Comparison of ENCODE assay signal across 16 cellular contexts in the genomic region with DNA sequence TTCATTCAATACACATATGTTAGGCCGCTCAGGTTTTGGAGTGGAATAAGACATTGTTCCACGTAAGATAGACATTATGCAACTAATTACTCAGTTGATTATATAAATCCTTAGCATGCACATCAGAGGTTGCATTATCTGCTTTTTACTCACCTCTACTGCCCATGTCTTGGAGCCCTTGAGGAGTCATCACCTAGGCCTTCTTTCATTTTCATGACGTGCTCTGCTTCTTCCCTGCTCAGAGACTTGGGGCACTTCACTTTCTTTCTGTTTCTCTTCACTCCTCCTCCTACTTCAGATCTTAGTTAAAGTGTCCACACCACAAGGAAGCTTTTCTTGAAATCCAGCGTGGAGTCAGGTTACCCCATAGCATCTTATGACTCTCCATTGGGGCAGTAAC.
DNase-seq lines count a peak whose midpoint lies in the region; ATAC-seq and TF ChIP-seq lines count a peak whose summit lies in the region.
"Had no signal": no experiment of that assay in that cellular context is flagged by ENCODE, and none has a peak within 500 bp of the region (broad histone marks: within the 10 kb centered on the region; RNA-seq: fewer than 3 reads in every experiment).

No MANE protein-coding gene starts in this region.

- H3K27ac Mint-ChIP-seq in activated T-helper 17 cell treated with anti-CD3 and anti-CD28 coated beads, Interleukin-2, amount 50 U/mL, for 72 hours: no peak overlapping the region
- peak overlapping the region; percentile 5 for H3K27ac Mint-ChIP-seq in nephron progenitor cell
- H3K27ac Mint-ChIP-seq: CD4-positive, alpha-beta T cell; T-cell had no signal

- H3K4me1 Mint-ChIP-seq in activated T-helper 17 cell treated with anti-CD3 and anti-CD28 coated beads, Interleukin-2, amount 50 U/mL, for 72 hours: no peaks in the 10 kb centered on the region
- peaks cover 38% of the 10 kb centered on the region for H3K4me1 Mint-ChIP-seq in nephron progenitor cell
- H3K4me1 Mint-ChIP-seq: T-cell had no signal

- no peak overlapping the region for H3K4me3 Mint-ChIP-seq in activated T-helper 17 cell treated with anti-CD3 and anti-CD28 coated beads, Interleukin-2, amount 50 U/mL, for 72 hours
- H3K4me3 Mint-ChIP-seq in nephron progenitor cell: no peak overlapping the region
- H3K4me3 Mint-ChIP-seq: CD4-positive, alpha-beta T cell; T-cell had no signal

- no peak for DNase-seq in nephron progenitor cell
- no peak for DNase-seq in NCI-H1048 (lab: John Stamatoyannopoulos, UW)
- DNase-seq in NCI-H1417 (lab: John Stamatoyannopoulos, UW): no peak
- DNase-seq in cardiac septum (ENCODE audit: low spot score): no peak
- no peak for DNase-seq in NCI-H2171 treated with DMSO at 0.1 percent for 48 hours (lab: John Stamatoyannopoulos, UW)
- DNase-seq: CD4-positive, alpha-beta T cell; DMS 273 treated with DMSO at 0.1 percent for 48 hours; H7; IMR-90; NCI-H187; NCI-H510A treated with DMSO at 0.1 percent for 48 hours; Peyer's patch; T-cell had no signal

- intact Hi-C loops in cardiac septum (cut with DNase I): no loop called here

- H3K27me3 Mint-ChIP-seq in activated T-helper 17 cell treated with anti-CD3 and anti-CD28 coated beads, Interleukin-2, amount 50 U/mL, for 72 hours: no peaks in the 10 kb centered on the region
- H3K27me3 Mint-ChIP-seq in nephron progenitor cell (ENCODE audit: low read depth, poor library complexity): no peaks in the 10 kb centered on the region
- H3K27me3 Mint-ChIP-seq: CD4-positive, alpha-beta T cell had no signal

- no peaks in the 10 kb centered on the region for H3K36me3 Mint-ChIP-seq in activated T-helper 17 cell treated with anti-CD3 and anti-CD28 coated beads, Interleukin-2, amount 50 U/mL, for 72 hours (ENCODE audit: low read depth)
- H3K36me3 Mint-ChIP-seq in nephron progenitor cell (ENCODE audit: low read depth): no peaks in the 10 kb centered on the region
- H3K36me3 Mint-ChIP-seq: T-cell had no signal

- ATAC-seq in GM18502 (IDR thresholded peaks at IDR 0.05; ENCODE audit: poor library complexity, unreplicated experiment): peak; percentile 50
- ATAC-seq in HG03565 (IDR thresholded peaks at IDR 0.05; ENCODE audit: unreplicated experiment): peak; percentile 49
- ATAC-seq in activated T-helper 17 cell treated with anti-CD3 and anti-CD28 coated beads, Interleukin-2, amount 50 U/mL, for 72 hours (replicated peaks): peak; percentile 40
- ATAC-seq: T-cell had no signal

- H3K9me3 Mint-ChIP-seq in activated T-helper 17 cell treated with anti-CD3 and anti-CD28 coated beads, Interleukin-2, amount 50 U/mL, for 72 hours: no peaks in the 10 kb centered on the region
- H3K9me3 Mint-ChIP-seq in nephron progenitor cell: no peaks in the 10 kb centered on the region
- H3K9me3 Mint-ChIP-seq: T-cell had no signal

- TF ChIP-seq CTCF in nephron progenitor cell (IDR thresholded peaks at IDR 0.05): no peak
